Comparison of ENCODE assay signal across 22 cellular contexts in the genomic region with DNA sequence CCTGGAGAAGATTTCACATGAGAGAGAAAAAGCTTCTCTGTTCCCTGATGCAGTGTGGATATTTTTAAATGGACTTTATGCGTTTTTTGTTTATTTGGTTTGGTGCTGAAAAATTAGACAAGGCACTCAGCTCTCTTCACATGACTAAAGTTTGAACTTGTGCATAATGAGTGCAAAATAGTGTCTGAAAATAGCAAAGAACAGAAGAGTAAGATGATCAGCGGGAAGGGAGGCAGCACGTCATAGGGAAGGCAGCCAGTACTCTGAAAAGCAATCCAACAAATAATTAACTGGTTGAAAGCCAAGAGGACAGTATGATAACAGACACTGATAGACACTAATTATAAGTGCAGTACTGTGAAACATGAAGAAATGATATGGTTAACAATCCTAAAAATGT. TPM values are rescaled to one million over a fixed set of nuclear protein-coding genes. Genes with fewer than 3 reads are reported as not detected.
DNase-seq lines count a peak whose midpoint lies in the region; ATAC-seq and TF ChIP-seq lines count a peak whose summit lies in the region.
"Had no signal": no experiment of that assay in that cellular context is flagged by ENCODE, and none has a peak within 500 bp of the region (broad histone marks: within the 10 kb centered on the region; RNA-seq: fewer than 3 reads in every experiment).

No MANE protein-coding gene starts in this region.

- H3K4me3 ChIP-seq in ACC112 (ENCODE audit: low read depth, low read length) (no peak overlapping the region), foreskin fibroblast (ENCODE audit: low read depth in 1 of 2, low read length in 2 of 2) (no peak overlapping the region), breast epithelium (no peak overlapping the region)
- H3K4me3 ChIP-seq: upper lobe of left lung had no signal

- intact Hi-C loops in MCF 10A (cut with micrococcal nuclease) = no loop called here
- intact Hi-C loops in breast epithelium (cut with DNase I; ENCODE audit: low total_unique reads) = no loop called here

- H3K36me3 ChIP-seq in ACC112 (ENCODE audit: insufficient read depth, low read length) (no peaks in the 10 kb centered on the region), breast epithelium (no peaks in the 10 kb centered on the region)
- H3K36me3 ChIP-seq: upper lobe of left lung had no signal

- DNase-seq in NCI-H446 treated with DMSO at 0.1 percent for 48 hours (lab: John Stamatoyannopoulos, UW) (peak; percentile 54), foreskin fibroblast (peak; percentile 51 to 75), mesothelial cell of epicardium (ENCODE audit: low spot score in 2 of 2, unreplicated experiment in 2 of 2) (no peak), T-cell (no peak), MCF 10A (ENCODE audit: unreplicated experiment) (no peak), breast epithelium (ENCODE audit: low spot score in 2 of 2) (no peak), dedifferentiated amniotic fluid mesenchymal stem cell (ENCODE audit: extremely low spot score) (no peak)
- DNase-seq: activated CD4-positive, alpha-beta memory T cell treated with anti-CD3 and anti-CD28 coated beads, Interleukin-2, amount 10 ng/mL, durations not matched to agents 7 days and 5 days; activated naive CD4-positive, alpha-beta T cell treated with anti-CD3 and anti-CD28 coated beads, Interleukin-2, amount 10 ng/mL, durations not matched to agents 7 days and 5 days; activated T-cell treated with anti-CD3 and anti-CD28 coated beads, Interleukin-2, amount 50 U/mL, for 24 hours; CD4-positive, alpha-beta T cell; DMS79; GOT3; NCI-H187; NCI-H345; stimulated activated CD4-positive, alpha-beta T cell treated with anti-CD3 and anti-CD28 coated beads, Interleukin-1b, Interleukin-23, amount 100 ng/mL, for 48 hours; stimulated activated naive CD8-positive, alpha-beta T cell treated with anti-CD3 and anti-CD28 coated beads, Interleukin-15, Interleukin-2, amounts not matched to agents 100 U/mL and 50 U/mL, for 24 hours; T-helper 1 cell; upper lobe of left lung had no signal

- TF ChIP-seq CTCF in foreskin fibroblast (IDR thresholded peaks at IDR 0.05; ENCODE audit: low read depth, low read length) (no peak), mesothelial cell of epicardium (IDR thresholded peaks at IDR 0.05; ENCODE audit: unreplicated experiment) (no peak), MCF 10A (IDR thresholded peaks at IDR 0.05; ENCODE audit: unreplicated experiment) (no peak), breast epithelium (IDR thresholded peaks at IDR 0.05) (no peak)

- H3K4me1 Mint-ChIP-seq in mesothelial cell of epicardium (peaks cover 20% of the 10 kb centered on the region), T-cell (peaks cover 2 to 12% (median 6%) of the 10 kb centered on the region in 3 donors), MCF 10A (ENCODE audit: insufficient read depth, unreplicated experiment) (peaks cover 8% of the 10 kb centered on the region)
- H3K4me1 Mint-ChIP-seq: activated CD4-positive, alpha-beta memory T cell treated with anti-CD3 and anti-CD28 coated beads, Interleukin-2, amount 10 ng/mL, durations not matched to agents 7 days and 5 days had no signal

- no TSS peak for BruUV-seq in MCF 10A (replicated peaks; lab: Mats Ljungman, UMichigan)

- peaks cover 12% of the 10 kb centered on the region for H3K9me3 Mint-ChIP-seq in mesothelial cell of epicardium
- peaks cover 0 to 7% (median 0%) of the 10 kb centered on the region in 3 donors for H3K9me3 Mint-ChIP-seq in T-cell
- H3K9me3 Mint-ChIP-seq in MCF 10A (ENCODE audit: unreplicated experiment) = no peaks in the 10 kb centered on the region
- H3K9me3 Mint-ChIP-seq: activated CD4-positive, alpha-beta memory T cell treated with anti-CD3 and anti-CD28 coated beads, Interleukin-2, amount 10 ng/mL, durations not matched to agents 7 days and 5 days; activated T-cell treated with anti-CD3 and anti-CD28 coated beads, Interleukin-2, amount 50 U/mL, for 24 hours; CD4-positive, alpha-beta T cell had no signal

- no peaks in the 10 kb centered on the region for H3K27me3 Mint-ChIP-seq in mesothelial cell of epicardium (ENCODE audit: low read depth)
- peaks cover 19 to 37% of the 10 kb centered on the region in 2 donors for H3K27me3 Mint-ChIP-seq in T-cell
- no peaks in the 10 kb centered on the region for H3K27me3 Mint-ChIP-seq in MCF 10A (ENCODE audit: insufficient read depth, unreplicated experiment)

- ATAC-seq in T-cell (replicated peaks in 1 of 4) = no peak
- ATAC-seq: esophagus mucosa; stimulated activated naive CD8-positive, alpha-beta T cell treated with anti-CD3 and anti-CD28 coated beads, Interleukin-15, Interleukin-2, amounts not matched to agents 100 U/mL and 50 U/mL, for 24 hours had no signal

- peak overlapping the region; percentile 68 for H3K27ac Mint-ChIP-seq in mesothelial cell of epicardium
- peak overlapping the region in 1 of 2 donors; percentile 9 for H3K27ac Mint-ChIP-seq in T-cell
- H3K27ac Mint-ChIP-seq in MCF 10A (ENCODE audit: low read depth, unreplicated experiment) = no peak overlapping the region
- H3K27ac Mint-ChIP-seq: activated CD4-positive, alpha-beta memory T cell treated with anti-CD3 and anti-CD28 coated beads, Interleukin-2, amount 10 ng/mL, durations not matched to agents 7 days and 5 days; activated naive CD4-positive, alpha-beta T cell treated with anti-CD3 and anti-CD28 coated beads, Interleukin-2, amount 10 ng/mL, durations not matched to agents 7 days and 5 days; activated T-cell treated with anti-CD3 and anti-CD28 coated beads, Interleukin-2, amount 50 U/mL, for 24 hours; CD4-positive, alpha-beta T cell had no signal

- CTCF ChIA-PET in T-cell (lab: Charles Lee) = interaction anchor here in 1 of 2 donors (0.5 kb wide), 1 partner anchor 91 kb away, joined by 3 read pairs; no protein-coding TSS in a partner anchor
- CTCF ChIA-PET in MCF 10A (lab: Yijun Ruan, JAX) = interaction anchor here (0.6 to 1.8 kb wide), 8 partner anchors 11 to 1054 kb away, joined by 3 to 6 read pairs (median 4); no protein-coding TSS in a partner anchor

- no peaks in the 10 kb centered on the region for H3K79me2 ChIP-seq in ACC112 (ENCODE audit: control insufficient read depth, insufficient read depth, low read length, unreplicated experiment)

- H3K27me3 ChIP-seq in ACC112 (ENCODE audit: insufficient read depth, low read length) (no peaks in the 10 kb centered on the region), breast epithelium (no peaks in the 10 kb centered on the region)
- H3K27me3 ChIP-seq: upper lobe of left lung had no signal

- H3K4me1 ChIP-seq in ACC112 (ENCODE audit: control insufficient read depth, insufficient read depth, low read length, unreplicated experiment) (peaks cover 12% of the 10 kb centered on the region), breast epithelium (no peaks in the 10 kb centered on the region)
- H3K4me1 ChIP-seq: upper lobe of left lung had no signal

- peak overlapping the region; percentile 97 for H2AFZ ChIP-seq in ACC112 (ENCODE audit: low read length, unreplicated experiment)

- H3K4me3 Mint-ChIP-seq in mesothelial cell of epicardium (no peak overlapping the region), T-cell (no peak overlapping the region), MCF 10A (ENCODE audit: unreplicated experiment) (no peak overlapping the region)
- H3K4me3 Mint-ChIP-seq: activated CD4-positive, alpha-beta memory T cell treated with anti-CD3 and anti-CD28 coated beads, Interleukin-2, amount 10 ng/mL, durations not matched to agents 7 days and 5 days; activated naive CD4-positive, alpha-beta T cell treated with anti-CD3 and anti-CD28 coated beads, Interleukin-2, amount 10 ng/mL, durations not matched to agents 7 days and 5 days; activated T-cell treated with anti-CD3 and anti-CD28 coated beads, Interleukin-2, amount 50 U/mL, for 24 hours; CD4-positive, alpha-beta T cell had no signal

- no peaks in the 10 kb centered on the region for H3K9me3 ChIP-seq in breast epithelium
- H3K9me3 ChIP-seq: upper lobe of left lung had no signal

- H3K36me3 Mint-ChIP-seq in mesothelial cell of epicardium (no peaks in the 10 kb centered on the region), T-cell (no peaks in the 10 kb centered on the region), MCF 10A (ENCODE audit: insufficient read depth, unreplicated experiment) (no peaks in the 10 kb centered on the region)
- H3K36me3 Mint-ChIP-seq: activated naive CD4-positive, alpha-beta T cell treated with anti-CD3 and anti-CD28 coated beads, Interleukin-2, amount 10 ng/mL, durations not matched to agents 7 days and 5 days had no signal

- TF ChIP-seq POLR2A in breast epithelium (IDR thresholded peaks at IDR 0.05) = no peak

- H3K27ac ChIP-seq in ACC112 (ENCODE audit: low read depth, low read length) = no peak overlapping the region
- peak overlapping the region in 1 of 2 donors; percentile 84 for H3K27ac ChIP-seq in breast epithelium
- H3K27ac ChIP-seq: upper lobe of left lung, VCaP had no signal

- POLR2A ChIA-PET in T-cell (lab: Charles Lee) = no interaction called here
- POLR2A ChIA-PET in MCF 10A (lab: Yijun Ruan, JAX) = no interaction called here

RNA-seq across cellular contexts. Expression of gene CDKN3, which starts 46.6 kb away (rescaled TPM):
- total RNA-seq in mesothelial cell of epicardium (10.3 to 11.6 TPM (median 10.3 TPM) in 3 replicates), T-cell (1 to 10 TPM; 1.2 to 2.7 (median 1.6) TPM), MCF 10A (2022) (66.4 and 66.5 TPM in 2 replicates), breast epithelium (1 to 10 TPM; 2.0 to 4.3 (median 2.9) TPM)

Comparison
In these comparisons a context has a peak if more than half of its experiments do, and no peak if none do; other contexts are left out.
1. DNase-seq: peak in NCI-H446 treated with DMSO at 0.1 percent for 48 hours (single experiment) and foreskin fibroblast (2 of 2); none in mesothelial cell of epicardium (0 of 2), T-cell (0 of 34), MCF 10A (single experiment), breast epithelium (0 of 2) and dedifferentiated amniotic fluid mesenchymal stem cell (single experiment).